Comparison of ENCODE assay signal across 9 cellular contexts in the genomic region with DNA sequence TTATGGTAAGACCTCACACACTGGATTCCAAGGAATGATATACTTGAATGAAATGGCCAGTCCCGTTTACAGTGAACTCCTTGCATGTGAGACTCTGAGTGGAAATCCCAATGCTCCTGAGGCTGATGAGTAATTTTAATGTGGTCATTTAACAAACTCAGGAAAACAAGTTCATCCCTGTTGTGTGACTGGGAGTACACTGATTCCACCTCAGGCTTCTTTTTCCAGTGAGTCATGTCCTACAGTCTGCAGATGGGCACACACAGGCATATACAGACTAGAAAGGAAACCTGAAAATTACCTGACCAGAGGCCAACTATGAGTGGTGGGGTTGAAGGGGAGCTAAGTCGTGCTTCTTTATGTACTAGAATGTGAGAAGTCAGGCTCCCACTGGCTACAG. TPM values are rescaled to one million over a fixed set of nuclear protein-coding genes. Genes with fewer than 3 reads are reported as not detected.
DNase-seq lines count a peak whose midpoint lies in the region; ATAC-seq and TF ChIP-seq lines count a peak whose summit lies in the region.
"Had no signal": no experiment of that assay in that cellular context is flagged by ENCODE, and none has a peak within 500 bp of the region (broad histone marks: within the 10 kb centered on the region; RNA-seq: fewer than 3 reads in every experiment).

No MANE protein-coding gene starts in this region.

- H3K36me3 ChIP-seq in skeletal muscle satellite cell (ENCODE audit: insufficient read depth, low read length) = no peaks in the 10 kb centered on the region

- H3K4me2 ChIP-seq in skeletal muscle satellite cell (ENCODE audit: low read length) = peak overlapping the region; percentile 71

- DNase-seq in EL (peak; percentile 89), T1000 (lab: John Stamatoyannopoulos, UW) (peak; percentile 18), fibroblast of villous mesenchyme (ENCODE audit: low read depth) (peak; percentile 83), nucleus accumbens (lab: John Stamatoyannopoulos, UW) (no peak), RPMI8226 (no peak), GM13976 (ENCODE audit: low spot score) (no peak)

- TF ChIP-seq CTCF in fibroblast of villous mesenchyme (IDR thresholded peaks at IDR 0.05; ENCODE audit: insufficient read depth, low read depth, low read length) = no peak
- no peak for TF ChIP-seq CTCF in GM13976 (IDR thresholded peaks at IDR 0.05; ENCODE audit: borderline replicate concordance, control extremely low read depth, extremely low read depth, insufficient read depth, missing control alignments)

- H3K4me3 ChIP-seq in fibroblast of villous mesenchyme (ENCODE audit: low read depth, low read length) (no peak overlapping the region), skeletal muscle satellite cell (ENCODE audit: low read length) (peak overlapping the region; percentile 38)
- H3K4me3 ChIP-seq: GM12878 had no signal

- no peaks in the 10 kb centered on the region for H3K27me3 ChIP-seq in skeletal muscle satellite cell (ENCODE audit: control insufficient read depth, insufficient read depth, low read length)

- in situ Hi-C loops in GM13976 (cut with MboI; ENCODE audit: low sequenced_read_pairs, unreplicated experiment) = no loop called here

- ATAC-seq in HG03175 (IDR thresholded peaks at IDR 0.05; ENCODE audit: unreplicated experiment) = no peak
- ATAC-seq: GM12878 had no signal

- H3K9me3 ChIP-seq in skeletal muscle satellite cell (replicated peaks; ENCODE audit: low read length) = no peaks in the 10 kb centered on the region

- peaks cover 76% of the 10 kb centered on the region for H3K4me1 ChIP-seq in skeletal muscle satellite cell (ENCODE audit: control insufficient read depth, insufficient read depth, low read length)

- peak overlapping the region; percentile 63 for H3K9ac ChIP-seq in skeletal muscle satellite cell (ENCODE audit: low read depth, low read length)

RNA-seq across cellular contexts. Expression of a gene that starts 5.8 kb away (rescaled TPM):
- total RNA-seq in fibroblast of villous mesenchyme = 46.7 and 81.6 TPM in 2 replicates
- total RNA-seq in skeletal muscle satellite cell (2012; rRNA removed) = 228 and 238 TPM in 2 replicates

RNA-seq across cellular contexts. Expression of a gene that starts 53.4 kb away (rescaled TPM):
- 74.7 and 87.2 TPM in 2 replicates for total RNA-seq in fibroblast of villous mesenchyme
- total RNA-seq in skeletal muscle satellite cell (2012; rRNA removed) = 63.6 and 64.7 TPM in 2 replicates

Comparison
In these comparisons a context has a peak if more than half of its experiments do, and no peak if none do; other contexts are left out.
1. DNase-seq: peak in EL (single experiment), T1000 (single experiment) and fibroblast of villous mesenchyme (single experiment); none in nucleus accumbens (0 of 56), RPMI8226 (single experiment) and GM13976 (single experiment).